1 cellular context compared by ENCODE assay signal in the genomic region with DNA sequence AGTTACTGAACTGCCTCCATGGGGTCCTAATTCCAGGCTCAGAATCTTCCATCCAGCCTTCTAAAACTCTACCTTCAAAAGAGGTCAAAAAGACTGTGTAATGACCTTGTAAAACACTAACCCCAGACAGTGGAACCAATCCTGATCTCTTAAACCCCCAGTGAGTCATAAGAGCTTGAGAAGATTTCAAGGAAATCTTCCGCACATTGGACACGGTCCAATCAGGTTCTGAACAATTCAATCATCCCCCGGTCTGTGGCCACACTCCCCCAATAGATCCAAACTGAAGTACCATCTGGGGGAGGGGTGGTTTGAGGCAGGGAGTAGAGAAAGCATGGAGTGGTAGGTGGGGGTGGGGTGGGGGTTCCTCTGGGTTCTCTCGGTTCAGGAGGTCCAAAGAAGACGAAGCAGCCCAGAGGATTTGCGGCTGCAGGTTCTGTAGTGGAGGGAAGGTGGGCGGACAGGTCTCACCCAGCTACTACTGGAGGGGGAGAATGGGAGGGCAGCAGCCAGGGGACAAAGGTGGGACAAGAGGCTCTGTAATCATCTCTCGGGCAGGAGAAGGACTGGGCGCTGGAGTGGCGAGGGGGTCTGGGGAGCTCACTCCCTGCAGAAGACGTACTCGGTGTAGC.
TF ChIP-seq lines count a peak whose summit lies in the region.

No MANE protein-coding gene starts in this region.

TF ChIP-seq in GM12878, 131 proteins besides CTCF, POLR2A, EP300 and RAD21 (continued from another document):
- TF ChIP-seq, protein P1, sequence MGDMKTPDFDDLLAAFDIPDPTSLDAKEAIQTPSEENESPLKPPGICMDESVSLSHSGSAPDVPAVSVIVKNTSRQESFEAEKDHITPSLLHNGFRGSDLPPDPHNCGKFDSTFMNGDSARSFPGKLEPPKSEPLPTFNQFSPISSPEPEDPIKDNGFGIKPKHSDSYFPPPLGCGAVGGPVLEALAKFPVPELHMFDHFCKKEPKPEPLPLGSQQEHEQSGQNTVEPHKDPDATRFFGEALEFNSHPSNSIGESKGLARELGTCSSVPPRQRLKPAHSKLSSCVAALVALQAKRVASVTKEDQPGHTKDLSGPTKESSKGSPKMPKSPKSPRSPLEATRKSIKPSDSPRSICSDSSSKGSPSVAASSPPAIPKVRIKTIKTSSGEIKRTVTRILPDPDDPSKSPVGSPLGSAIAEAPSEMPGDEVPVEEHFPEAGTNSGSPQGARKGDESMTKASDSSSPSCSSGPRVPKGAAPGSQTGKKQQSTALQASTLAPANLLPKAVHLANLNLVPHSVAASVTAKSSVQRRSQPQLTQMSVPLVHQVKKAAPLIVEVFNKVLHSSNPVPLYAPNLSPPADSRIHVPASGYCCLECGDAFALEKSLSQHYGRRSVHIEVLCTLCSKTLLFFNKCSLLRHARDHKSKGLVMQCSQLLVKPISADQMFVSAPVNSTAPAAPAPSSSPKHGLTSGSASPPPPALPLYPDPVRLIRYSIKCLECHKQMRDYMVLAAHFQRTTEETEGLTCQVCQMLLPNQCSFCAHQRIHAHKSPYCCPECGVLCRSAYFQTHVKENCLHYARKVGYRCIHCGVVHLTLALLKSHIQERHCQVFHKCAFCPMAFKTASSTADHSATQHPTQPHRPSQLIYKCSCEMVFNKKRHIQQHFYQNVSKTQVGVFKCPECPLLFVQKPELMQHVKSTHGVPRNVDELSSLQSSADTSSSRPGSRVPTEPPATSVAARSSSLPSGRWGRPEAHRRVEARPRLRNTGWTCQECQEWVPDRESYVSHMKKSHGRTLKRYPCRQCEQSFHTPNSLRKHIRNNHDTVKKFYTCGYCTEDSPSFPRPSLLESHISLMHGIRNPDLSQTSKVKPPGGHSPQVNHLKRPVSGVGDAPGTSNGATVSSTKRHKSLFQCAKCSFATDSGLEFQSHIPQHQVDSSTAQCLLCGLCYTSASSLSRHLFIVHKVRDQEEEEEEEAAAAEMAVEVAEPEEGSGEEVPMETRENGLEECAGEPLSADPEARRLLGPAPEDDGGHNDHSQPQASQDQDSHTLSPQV (IDR thresholded peaks at IDR 0.05) = no peak
- TF ChIP-seq NR2C1 (IDR thresholded peaks at IDR 0.05) (no peak), IKZF2 (IDR thresholded peaks at IDR 0.05) (no peak), ZNF622 (IDR thresholded peaks at IDR 0.05) (no peak), TAF1 (IDR thresholded peaks at IDR 0.05; ENCODE audit: borderline replicate concordance, low read depth, low read length) (no peak), HDAC6 (IDR thresholded peaks at IDR 0.05; ENCODE audit: unreplicated experiment) (no peak), WRNIP1 (IDR thresholded peaks at IDR 0.05; ENCODE audit: borderline replicate concordance, low read depth, low read length) (no peak), FOXM1 (IDR thresholded peaks at IDR 0.05; ENCODE audit: low read depth, low read length) (no peak), TCF12 (IDR thresholded peaks at IDR 0.05; ENCODE audit: low read depth, low read length) (no peak), SREBF1 (IDR thresholded peaks at IDR 0.05; ENCODE audit: low read length) (no peak), MYC (IDR thresholded peaks at IDR 0.05; ENCODE audit: insufficient read depth, insufficient read length, insufficient replicate concordance, low read length, severe bottlenecking) (no peak), ZSCAN29 (IDR thresholded peaks at IDR 0.05) (no peak), CBFB (IDR thresholded peaks at IDR 0.05; ENCODE audit: low read depth) (no peak), STAT1 (conservative IDR thresholded peaks at IDR 0.05) (no peak), JUND (IDR thresholded peaks at IDR 0.05; ENCODE audit: low read depth, low read length) (no peak), PAX5 (IDR thresholded peaks at IDR 0.05; ENCODE audit: borderline replicate concordance, low read depth, low read length) (no peak)
- TF ChIP-seq, protein P2, sequence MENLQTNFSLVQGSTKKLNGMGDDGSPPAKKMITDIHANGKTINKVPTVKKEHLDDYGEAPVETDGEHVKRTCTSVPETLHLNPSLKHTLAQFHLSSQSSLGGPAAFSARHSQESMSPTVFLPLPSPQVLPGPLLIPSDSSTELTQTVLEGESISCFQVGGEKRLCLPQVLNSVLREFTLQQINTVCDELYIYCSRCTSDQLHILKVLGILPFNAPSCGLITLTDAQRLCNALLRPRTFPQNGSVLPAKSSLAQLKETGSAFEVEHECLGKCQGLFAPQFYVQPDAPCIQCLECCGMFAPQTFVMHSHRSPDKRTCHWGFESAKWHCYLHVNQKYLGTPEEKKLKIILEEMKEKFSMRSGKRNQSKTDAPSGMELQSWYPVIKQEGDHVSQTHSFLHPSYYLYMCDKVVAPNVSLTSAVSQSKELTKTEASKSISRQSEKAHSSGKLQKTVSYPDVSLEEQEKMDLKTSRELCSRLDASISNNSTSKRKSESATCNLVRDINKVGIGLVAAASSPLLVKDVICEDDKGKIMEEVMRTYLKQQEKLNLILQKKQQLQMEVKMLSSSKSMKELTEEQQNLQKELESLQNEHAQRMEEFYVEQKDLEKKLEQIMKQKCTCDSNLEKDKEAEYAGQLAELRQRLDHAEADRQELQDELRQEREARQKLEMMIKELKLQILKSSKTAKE (IDR thresholded peaks at IDR 0.05; ENCODE audit: low read depth, poor library complexity, severe bottlenecking) = no peak
- TF ChIP-seq, protein P3, sequence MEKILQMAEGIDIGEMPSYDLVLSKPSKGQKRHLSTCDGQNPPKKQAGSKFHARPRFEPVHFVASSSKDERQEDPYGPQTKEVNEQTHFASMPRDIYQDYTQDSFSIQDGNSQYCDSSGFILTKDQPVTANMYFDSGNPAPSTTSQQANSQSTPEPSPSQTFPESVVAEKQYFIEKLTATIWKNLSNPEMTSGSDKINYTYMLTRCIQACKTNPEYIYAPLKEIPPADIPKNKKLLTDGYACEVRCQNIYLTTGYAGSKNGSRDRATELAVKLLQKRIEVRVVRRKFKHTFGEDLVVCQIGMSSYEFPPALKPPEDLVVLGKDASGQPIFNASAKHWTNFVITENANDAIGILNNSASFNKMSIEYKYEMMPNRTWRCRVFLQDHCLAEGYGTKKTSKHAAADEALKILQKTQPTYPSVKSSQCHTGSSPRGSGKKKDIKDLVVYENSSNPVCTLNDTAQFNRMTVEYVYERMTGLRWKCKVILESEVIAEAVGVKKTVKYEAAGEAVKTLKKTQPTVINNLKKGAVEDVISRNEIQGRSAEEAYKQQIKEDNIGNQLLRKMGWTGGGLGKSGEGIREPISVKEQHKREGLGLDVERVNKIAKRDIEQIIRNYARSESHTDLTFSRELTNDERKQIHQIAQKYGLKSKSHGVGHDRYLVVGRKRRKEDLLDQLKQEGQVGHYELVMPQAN (conservative IDR thresholded peaks at IDR 0.05) = no peak
- TF ChIP-seq, protein P4, sequence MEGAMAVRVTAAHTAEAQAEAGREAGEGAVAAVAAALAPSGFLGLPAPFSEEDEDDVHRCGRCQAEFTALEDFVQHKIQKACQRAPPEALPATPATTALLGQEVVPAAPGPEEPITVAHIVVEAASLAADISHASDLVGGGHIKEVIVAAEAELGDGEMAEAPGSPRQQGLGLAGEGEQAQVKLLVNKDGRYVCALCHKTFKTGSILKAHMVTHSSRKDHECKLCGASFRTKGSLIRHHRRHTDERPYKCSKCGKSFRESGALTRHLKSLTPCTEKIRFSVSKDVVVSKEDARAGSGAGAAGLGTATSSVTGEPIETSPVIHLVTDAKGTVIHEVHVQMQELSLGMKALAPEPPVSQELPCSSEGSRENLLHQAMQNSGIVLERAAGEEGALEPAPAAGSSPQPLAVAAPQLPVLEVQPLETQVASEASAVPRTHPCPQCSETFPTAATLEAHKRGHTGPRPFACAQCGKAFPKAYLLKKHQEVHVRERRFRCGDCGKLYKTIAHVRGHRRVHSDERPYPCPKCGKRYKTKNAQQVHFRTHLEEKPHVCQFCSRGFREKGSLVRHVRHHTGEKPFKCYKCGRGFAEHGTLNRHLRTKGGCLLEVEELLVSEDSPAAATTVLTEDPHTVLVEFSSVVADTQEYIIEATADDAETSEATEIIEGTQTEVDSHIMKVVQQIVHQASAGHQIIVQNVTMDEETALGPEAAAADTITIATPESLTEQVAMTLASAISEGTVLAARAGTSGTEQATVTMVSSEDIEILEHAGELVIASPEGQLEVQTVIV (IDR thresholded peaks at IDR 0.05; ENCODE audit: borderline replicate concordance, partially characterized antibody) = no peak
TF ChIP-seq in GM12878: peak in this region for 0.
